ENCODE assay signal across 1 cellular context in the genomic region with DNA sequence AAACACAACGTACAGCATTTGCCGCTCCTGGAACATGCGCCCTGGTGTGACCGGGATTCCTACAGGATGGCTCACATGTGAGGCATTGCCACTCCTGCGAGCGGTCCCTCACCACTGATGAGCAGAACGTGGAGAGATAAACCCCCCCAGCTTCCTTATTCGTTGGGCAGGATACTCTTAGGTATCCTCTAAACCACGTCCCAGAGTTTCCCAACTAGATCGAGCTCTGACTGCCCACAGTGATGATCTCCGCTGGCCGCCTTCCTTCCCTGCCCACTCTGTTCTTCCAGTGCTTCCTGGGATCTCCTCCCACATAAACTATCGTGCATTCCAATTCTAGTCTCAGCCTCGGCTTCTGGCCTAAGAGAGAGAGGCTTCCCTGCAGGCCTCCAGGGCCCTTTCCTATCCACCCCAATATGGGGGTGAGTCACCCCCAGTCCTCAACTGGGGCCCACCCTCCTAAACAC.
TF ChIP-seq lines count a peak whose summit lies in the region.

No MANE protein-coding gene starts in this region.

TF ChIP-seq in SK-N-SH treated with all-trans-retinoic acid at 6 μM for 48 hours, 23 proteins besides CTCF, POLR2A, EP300 and RAD21 (continued from another document):
- TF ChIP-seq RARB (CRISPR knock-in tag; IDR thresholded peaks at IDR 0.05) (no peak), ZFP3 (CRISPR knock-in tag; IDR thresholded peaks at IDR 0.05) (0 out of 2 replicates have a peak, but pooled peaks have one; percentile 21)
- TF ChIP-seq, protein P1, sequence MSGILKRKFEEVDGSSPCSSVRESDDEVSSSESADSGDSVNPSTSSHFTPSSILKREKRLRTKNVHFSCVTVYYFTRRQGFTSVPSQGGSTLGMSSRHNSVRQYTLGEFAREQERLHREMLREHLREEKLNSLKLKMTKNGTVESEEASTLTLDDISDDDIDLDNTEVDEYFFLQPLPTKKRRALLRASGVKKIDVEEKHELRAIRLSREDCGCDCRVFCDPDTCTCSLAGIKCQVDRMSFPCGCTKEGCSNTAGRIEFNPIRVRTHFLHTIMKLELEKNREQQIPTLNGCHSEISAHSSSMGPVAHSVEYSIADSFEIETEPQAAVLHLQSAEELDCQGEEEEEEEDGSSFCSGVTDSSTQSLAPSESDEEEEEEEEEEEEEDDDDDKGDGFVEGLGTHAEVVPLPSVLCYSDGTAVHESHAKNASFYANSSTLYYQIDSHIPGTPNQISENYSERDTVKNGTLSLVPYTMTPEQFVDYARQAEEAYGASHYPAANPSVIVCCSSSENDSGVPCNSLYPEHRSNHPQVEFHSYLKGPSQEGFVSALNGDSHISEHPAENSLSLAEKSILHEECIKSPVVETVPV (CRISPR knock-in tag; IDR thresholded peaks at IDR 0.05), result no peak
